ENCODE assay signal across 29 cellular contexts in the genomic region with DNA sequence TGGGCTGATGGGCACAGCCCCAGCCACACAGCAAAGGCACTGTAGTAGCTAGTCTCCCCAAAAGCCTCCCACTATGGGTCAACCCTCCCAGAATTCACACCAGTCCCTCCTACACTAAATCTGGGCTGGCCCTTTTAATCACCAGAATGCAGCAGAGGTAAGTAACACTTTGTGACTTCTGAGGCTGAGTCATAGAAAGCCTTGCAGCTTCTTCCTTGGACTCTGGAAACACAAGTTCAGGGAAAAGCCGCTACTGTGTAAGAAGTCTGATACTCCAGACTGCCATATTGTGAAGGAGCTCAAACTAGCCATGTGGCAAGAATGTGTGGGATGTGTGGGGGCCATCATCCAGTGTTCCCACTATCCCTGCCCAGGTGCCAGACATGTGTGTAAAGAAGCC. TPM values are rescaled to one million over a fixed set of nuclear protein-coding genes. Genes with fewer than 3 reads are reported as not detected.
DNase-seq lines count a peak whose midpoint lies in the region; ATAC-seq and TF ChIP-seq lines count a peak whose summit lies in the region.
"Had no signal": no experiment of that assay in that cellular context is flagged by ENCODE, and none has a peak within 500 bp of the region (broad histone marks: within the 10 kb centered on the region; RNA-seq: fewer than 3 reads in every experiment).

No MANE protein-coding gene starts in this region.

- in situ Hi-C loops in mammary epithelial cell (cut with MboI; ENCODE audit: low sequenced_read_pairs in 2 of 2): no loop called here

- dilution Hi-C loops in mammary epithelial cell (cut with HindIII; ENCODE audit: low sequenced_read_pairs): no loop called here

- H3K9me2 ChIP-seq in Karpas-422 (replicated peaks; ENCODE audit: insufficient read depth, low read length): no peaks in the 10 kb centered on the region

- H3K4me1 ChIP-seq in Karpas-422 (ENCODE audit: low read length) (peaks cover 7% of the 10 kb centered on the region), mammary epithelial cell (ENCODE audit: insufficient read depth, low read length) (peaks cover 2% of the 10 kb centered on the region)
- H3K4me1 ChIP-seq: adrenal gland, gastrocnemius medialis, Peyer's patch, right atrium auricular region had no signal

- DNase-seq in COLO829 (ENCODE audit: low spot score) (peak; percentile 19), Karpas-422 (no peak), mammary epithelial cell (peak; percentile 59), fibroblast of villous mesenchyme (ENCODE audit: low read depth) (peak; percentile 18), NCI-H1694 treated with DMSO at 0.1 percent for 48 hours (lab: John Stamatoyannopoulos, UW) (no peak), NCI-H1092 (lab: John Stamatoyannopoulos, UW) (no peak)
- DNase-seq: activated CD4-positive, alpha-beta T cell treated with anti-CD3 and anti-CD28 coated beads for 4 hours; activated naive CD4-positive, alpha-beta T cell treated with Interleukin-2 at 50 U/mL for 16 hours; activated T-cell treated with anti-CD3 and anti-CD28 coated beads, Interleukin-2, amount 50 U/mL, for 48 hours; adrenal gland; dermis blood vessel endothelial cell; gastrocnemius medialis; hippocampal formation; IMR-90; MM.1S; NCI-H1436 treated with DMSO at 0.1 percent for 48 hours; NCI-H524; ovary; Peyer's patch; stimulated activated CD4-positive, alpha-beta T cell treated with anti-CD3 and anti-CD28 coated beads, Interleukin-12 subunit alpha, Interleukin-12 subunit beta, amount 100 ng/mL, for 4 hours; stimulated activated CD4-positive, alpha-beta T cell treated with anti-CD3 and anti-CD28 coated beads, Interleukin-4, amount 100 ng/mL, for 4 hours; stimulated activated naive CD4-positive, alpha-beta T cell treated with Interleukin-2 at 50 U/mL for 16 hours; T-helper 17 cell had no signal

- H3K27ac ChIP-seq in Karpas-422 (ENCODE audit: low read length) (no peak overlapping the region), mammary epithelial cell (ENCODE audit: insufficient read depth, low read depth, low read length) (no peak overlapping the region)
- H3K27ac ChIP-seq: adrenal gland, gastrocnemius medialis, ovary, Peyer's patch, right atrium auricular region had no signal

- H3K9me3 ChIP-seq in Karpas-422 (ENCODE audit: low read length) (no peaks in the 10 kb centered on the region), mammary epithelial cell (replicated peaks; ENCODE audit: insufficient read depth, low read length) (no peaks in the 10 kb centered on the region)
- H3K9me3 ChIP-seq: adrenal gland, gastrocnemius medialis, HAP-1, ovary, Peyer's patch, right atrium auricular region had no signal

- no TSS peak for BruUV-seq in mammary epithelial cell (replicated peaks; lab: Mats Ljungman, UMichigan)

- H3K27me3 ChIP-seq in Karpas-422 (ENCODE audit: low read length) (no peaks in the 10 kb centered on the region), mammary epithelial cell (ENCODE audit: insufficient read depth, low read length) (no peaks in the 10 kb centered on the region)
- H3K27me3 ChIP-seq: adrenal gland, gastrocnemius medialis, ovary, Peyer's patch, right atrium auricular region had no signal

- H2AFZ ChIP-seq in Karpas-422 (ENCODE audit: low read length) (peak overlapping the region; percentile 38; the same call in 1 of the 2 replicates), mammary epithelial cell (ENCODE audit: low read depth, low read length) (no peak overlapping the region)

- H3K79me2 ChIP-seq in Karpas-422 (ENCODE audit: low read length): no peaks in the 10 kb centered on the region
- no peaks in the 10 kb centered on the region for H3K79me2 ChIP-seq in mammary epithelial cell (ENCODE audit: insufficient read depth, low read length)

- ATAC-seq in HG03520 (IDR thresholded peaks at IDR 0.05; ENCODE audit: unreplicated experiment) (no peak), GM19395 (IDR thresholded peaks at IDR 0.05; ENCODE audit: unreplicated experiment) (no peak)
- ATAC-seq: gastrocnemius medialis, T-helper 17 cell had no signal

- no peak overlapping the region for H3K4me3 ChIP-seq in Karpas-422 (ENCODE audit: low read length)
- H3K4me3 ChIP-seq in mammary epithelial cell (replicated peaks in 1 of 3; ENCODE audit: insufficient read depth in 1 of 3, low read depth in 2 of 3, low read length in 3 of 3): no peak overlapping the region
- H3K4me3 ChIP-seq in fibroblast of villous mesenchyme (ENCODE audit: low read depth, low read length): no peak overlapping the region
- H3K4me3 ChIP-seq: adrenal gland, gastrocnemius medialis, HAP-1, ovary, Peyer's patch, right atrium auricular region had no signal

- no peaks in the 10 kb centered on the region for H3K36me3 ChIP-seq in Karpas-422 (ENCODE audit: insufficient read depth, low read length)
- no peaks in the 10 kb centered on the region for H3K36me3 ChIP-seq in mammary epithelial cell (ENCODE audit: insufficient read depth, low read length)
- H3K36me3 ChIP-seq: adrenal gland, gastrocnemius medialis, HAP-1, ovary, Peyer's patch, right atrium auricular region had no signal

- intact Hi-C loops in mammary epithelial cell (cut with micrococcal nuclease): loop anchor here (10.0 kb wide), 2 partner anchors 147 to 207 kb away; no protein-coding TSS in a partner anchor

- 100% methylated on average over 1 of the region's 1 CpG for WGBS in mammary epithelial cell (ENCODE audit: low coverage, missing lambda C conversion rate)

- H3K4me2 ChIP-seq in Karpas-422 (ENCODE audit: low read depth, low read length, poor library complexity, severe bottlenecking): no peak overlapping the region
- H3K4me2 ChIP-seq in mammary epithelial cell (ENCODE audit: insufficient read depth, low read depth, low read length): no peak overlapping the region

- TF ChIP-seq CTCF in mammary epithelial cell (conservative IDR thresholded peaks at IDR 0.05 in 1 of 2, IDR thresholded peaks at IDR 0.05 in 1 of 2; ENCODE audit: extremely low read depth in 1 of 2, insufficient read depth in 1 of 2, low read depth in 1 of 2, low read length in 2 of 2) (no peak), fibroblast of villous mesenchyme (IDR thresholded peaks at IDR 0.05; ENCODE audit: insufficient read depth, low read depth, low read length) (no peak)

- CTCF ChIA-PET in mammary epithelial cell (lab: Charles Lee; ENCODE audit: low non-redundant PET): interaction anchor here (0.7 kb wide), 1 partner anchor 751 kb away, joined by 4 read pairs; no protein-coding TSS in a partner anchor

- H4K20me1 ChIP-seq in Karpas-422 (ENCODE audit: insufficient read depth, low read depth, low read length): no peaks in the 10 kb centered on the region
- no peaks in the 10 kb centered on the region for H4K20me1 ChIP-seq in mammary epithelial cell (ENCODE audit: insufficient read depth, low read length)

- H3K9ac ChIP-seq in Karpas-422 (ENCODE audit: low read length): no peak overlapping the region
- H3K9ac ChIP-seq in mammary epithelial cell (ENCODE audit: insufficient read depth, low read length): no peak overlapping the region

RNA-seq across cellular contexts. Expression of a gene that starts 19.0 kb away (rescaled TPM):
- not detected in 2 replicates for total RNA-seq in Karpas-422 (2014; rRNA removed; shearing (Covaris generic); ENCODE audit: low replicate concordance)
- total RNA-seq in mammary epithelial cell (not detected), fibroblast of villous mesenchyme (under 0.01 TPM in 1 of 2 replicates, not detected in the other)
- polyA plus RNA-seq in mammary epithelial cell: 0.02 TPM
- polyA minus RNA-seq in mammary epithelial cell: not detected
- total RNA-seq: dermis blood vessel endothelial cell, IMR-90, liver, Peyer's patch, SK-MEL-5, T-helper 17 cell had no signal
- polyA plus RNA-seq: IMR-90, liver had no signal

Comparison
In these comparisons a context has a peak if more than half of its experiments do, and no peak if none do; other contexts are left out.
1. DNase-seq: peak in COLO829 (single experiment), mammary epithelial cell (single experiment) and fibroblast of villous mesenchyme (single experiment); none in Karpas-422 (single experiment), NCI-H1694 treated with DMSO at 0.1 percent for 48 hours (single experiment) and NCI-H1092 (single experiment).